ENCODE assay signal across 13 cellular contexts in genomic region chr20:63693079-63693974, GRCh38. TPM values are rescaled to one million over a fixed set of nuclear protein-coding genes. Genes with fewer than 3 reads are reported as not detected.
DNase-seq lines count a peak whose midpoint lies in the region; ATAC-seq and TF ChIP-seq lines count a peak whose summit lies in the region.
"Had no signal": no experiment of that assay in that cellular context is flagged by ENCODE, and none has a peak within 500 bp of the region (broad histone marks: within the 10 kb centered on the region; RNA-seq: fewer than 3 reads in every experiment).

No MANE protein-coding gene starts in this region.

- no peaks in the 10 kb centered on the region for H3K9me2 ChIP-seq in SK-N-SH

- H3K9me3 ChIP-seq in SK-N-MC (ENCODE audit: low read depth, low read length) (no peaks in the 10 kb centered on the region), SK-N-SH (no peaks in the 10 kb centered on the region)
- H3K9me3 ChIP-seq: gastrocnemius medialis, right lobe of liver had no signal

- H3K4me3 Mint-ChIP-seq in Calu3 (ENCODE audit: low read depth, unreplicated experiment) (peak overlapping the region; percentile 41), neural crest cell (peak overlapping the region; percentile 62)
- H3K4me3 Mint-ChIP-seq in dendritic cell treated with granulocyte-macrophage colony-stimulating factor and Interleukin-4, amounts not matched to agents 40 ng/mL and 50 ng/mL, for 4 days, result no peak overlapping the region

- TF ChIP-seq EP300 in SK-N-SH (IDR thresholded peaks at IDR 0.05; ENCODE audit: borderline replicate concordance in 1 of 2, low read depth in 1 of 2, low read length in 1 of 2), result no peak

- H4K20me1 ChIP-seq in SK-N-SH (ENCODE audit: insufficient read depth), result no peaks in the 10 kb centered on the region

- no TSS peak for BruUV-seq in Calu3 (replicated peaks; lab: Mats Ljungman, UMichigan)

- H3K36me3 ChIP-seq in SK-N-MC (ENCODE audit: insufficient read depth, low read length), result no peaks in the 10 kb centered on the region
- peaks cover 0 to 9% of the 10 kb centered on the region in 2 experiments for H3K36me3 ChIP-seq in SK-N-SH (replicated peaks in 1 of 2; ENCODE audit: control insufficient read depth in 1 of 2, insufficient read depth in 2 of 2, low read length in 1 of 2)
- H3K36me3 ChIP-seq: right lobe of liver had no signal

- H3K27ac ChIP-seq in SK-N-MC, result 0 out of 2 replicates have a peak overlapping the region, but pooled peaks have one; percentile 13
- H3K27ac ChIP-seq in SK-N-SH (ENCODE audit: low read depth in 2 of 2, low read length in 1 of 2), result no peak overlapping the region
- H3K27ac ChIP-seq: gastrocnemius medialis, right lobe of liver had no signal

- no peak overlapping the region for H2AFZ ChIP-seq in SK-N-SH (ENCODE audit: low read depth)

- POLR2A ChIA-PET in SK-N-SH (lab: Yijun Ruan, JAX), result no interaction called here

- no peak for TF ChIP-seq CTCF in Calu3 (IDR thresholded peaks at IDR 0.05; ENCODE audit: unreplicated experiment)
- no peak for TF ChIP-seq CTCF in neural crest cell (conservative IDR thresholded peaks at IDR 0.05)
- no peak for TF ChIP-seq CTCF in SK-N-SH (IDR thresholded peaks at IDR 0.05)

- peaks cover 5 to 19% of the 10 kb centered on the region in 2 experiments; a peak in 2 of 4 replicates for H3K4me1 ChIP-seq in SK-N-SH (ENCODE audit: control insufficient read depth in 1 of 2, insufficient read depth in 2 of 2, low read depth in 1 of 2, low read length in 1 of 2)

- no peak for TF ChIP-seq RAD21 in SK-N-SH (IDR thresholded peaks at IDR 0.05; ENCODE audit: low read length)

- peaks cover 23% of the 10 kb centered on the region for H3K4me1 Mint-ChIP-seq in Calu3 (ENCODE audit: low read depth, unreplicated experiment)
- H3K4me1 Mint-ChIP-seq in dendritic cell treated with granulocyte-macrophage colony-stimulating factor and Interleukin-4, amounts not matched to agents 40 ng/mL and 50 ng/mL, for 4 days (ENCODE audit: low read depth), result peaks cover 61% of the 10 kb centered on the region
- no peaks in the 10 kb centered on the region for H3K4me1 Mint-ChIP-seq in neural crest cell

- CTCF ChIA-PET in Calu3 (lab: Charles Lee), result interaction anchor here (1.0 to 2.1 kb wide), 2 partner anchors 15 to 155 kb away, joined by 3 to 11 read pairs; partner anchors contain the start of genes ARFRP1, PTK6 and ZGPAT
- CTCF ChIA-PET in SK-N-SH (lab: Yijun Ruan, JAX), result interaction anchor here (1.1 kb wide), 1 partner anchor 83 kb away, joined by 3 read pairs; no protein-coding TSS in a partner anchor

- 72% methylated on average over 4 of the region's 13 CpGs for WGBS in SK-N-SH (ENCODE audit: low lambda C conversion rate)

- intact Hi-C loops in Calu3 (cut with micrococcal nuclease; ENCODE audit: unreplicated experiment), result no loop called here
- intact Hi-C loops in dendritic cell treated with granulocyte-macrophage colony-stimulating factor and Interleukin-4, amounts not matched to agents 40 ng/mL and 50 ng/mL, for 4 days (cut with micrococcal nuclease), result no loop called here

- H3K4me3 ChIP-seq in SK-N-MC (no peak overlapping the region), SK-N-SH (ENCODE audit: low read depth in 2 of 2, low read length in 1 of 2) (no peak overlapping the region)
- H3K4me3 ChIP-seq: gastrocnemius medialis, right lobe of liver had no signal

- no peaks in the 10 kb centered on the region for H3K27me3 Mint-ChIP-seq in Calu3 (ENCODE audit: unreplicated experiment)
- peaks cover 3% of the 10 kb centered on the region for H3K27me3 Mint-ChIP-seq in dendritic cell treated with granulocyte-macrophage colony-stimulating factor and Interleukin-4, amounts not matched to agents 40 ng/mL and 50 ng/mL, for 4 days
- H3K27me3 Mint-ChIP-seq in neural crest cell (ENCODE audit: low read depth), result peaks cover 9% of the 10 kb centered on the region
- H3K27me3 Mint-ChIP-seq: naive B cell had no signal

- H3K4me2 ChIP-seq in SK-N-SH, result no peak overlapping the region

- H3K36me3 Mint-ChIP-seq in Calu3 (ENCODE audit: insufficient read depth, unreplicated experiment), result peaks cover 96% of the 10 kb centered on the region
- peaks cover 97% of the 10 kb centered on the region for H3K36me3 Mint-ChIP-seq in dendritic cell treated with granulocyte-macrophage colony-stimulating factor and Interleukin-4, amounts not matched to agents 40 ng/mL and 50 ng/mL, for 4 days (ENCODE audit: low read depth)
- H3K36me3 Mint-ChIP-seq in neural crest cell (ENCODE audit: low read depth), result peaks cover 5% of the 10 kb centered on the region
- H3K36me3 Mint-ChIP-seq: naive B cell had no signal

- no peaks in the 10 kb centered on the region for H3K27me3 ChIP-seq in SK-N-SH (ENCODE audit: insufficient read depth)
- H3K27me3 ChIP-seq: gastrocnemius medialis, right lobe of liver had no signal

- peak overlapping the region; percentile 91 for H3K27ac Mint-ChIP-seq in Calu3 (ENCODE audit: unreplicated experiment)
- peak overlapping the region; percentile 64 for H3K27ac Mint-ChIP-seq in dendritic cell treated with granulocyte-macrophage colony-stimulating factor and Interleukin-4, amounts not matched to agents 40 ng/mL and 50 ng/mL, for 4 days
- H3K27ac Mint-ChIP-seq in neural crest cell (ENCODE audit: unreplicated experiment), result no peak overlapping the region

- H3K79me2 ChIP-seq in SK-N-SH (ENCODE audit: insufficient read depth), result no peaks in the 10 kb centered on the region

- H3K9me3 Mint-ChIP-seq in Calu3 (ENCODE audit: low read depth, unreplicated experiment), result no peaks in the 10 kb centered on the region
- H3K9me3 Mint-ChIP-seq in dendritic cell treated with granulocyte-macrophage colony-stimulating factor and Interleukin-4, amounts not matched to agents 40 ng/mL and 50 ng/mL, for 4 days, result no peaks in the 10 kb centered on the region
- no peaks in the 10 kb centered on the region for H3K9me3 Mint-ChIP-seq in neural crest cell
- H3K9me3 Mint-ChIP-seq: naive B cell had no signal

- H3K9ac ChIP-seq in SK-N-MC (ENCODE audit: insufficient read length), result no peak overlapping the region
- H3K9ac ChIP-seq in SK-N-SH, result no peak overlapping the region

- DNase-seq in Calu3 (no peak), SK-N-MC (ENCODE audit: low read depth, low spot score) (no peak), neural crest cell (ENCODE audit: low read depth, low spot score) (no peak), NCI-H526 treated with DMSO at 0.1 percent for 48 hours (lab: John Stamatoyannopoulos, UW) (no peak), SK-N-SH (no peak)
- DNase-seq: naive B cell, NCI-H1417 treated with DMSO at 0.1 percent for 48 hours, NCI-H748 treated with DMSO at 0.1 percent for 48 hours had no signal

- no peaks in the 10 kb centered on the region for H3F3A ChIP-seq in SK-N-SH (replicated peaks; ENCODE audit: insufficient read depth)

- ATAC-seq in GM21825 (IDR thresholded peaks at IDR 0.05; ENCODE audit: unreplicated experiment) (no peak), HG03097 (IDR thresholded peaks at IDR 0.05; ENCODE audit: low FRiP score, unreplicated experiment) (no peak)

TF ChIP-seq in SK-N-SH, 30 proteins besides CTCF, POLR2A, EP300 and RAD21 (continues in another document):
- TF ChIP-seq RFX5 (IDR thresholded peaks at IDR 0.05; ENCODE audit: low read length) (no peak), GABPA (IDR thresholded peaks at IDR 0.05; ENCODE audit: low read depth) (no peak), SMC3 (IDR thresholded peaks at IDR 0.05; ENCODE audit: low read depth, low read length) (no peak), GATA2 (CRISPR knock-in tag; IDR thresholded peaks at IDR 0.05) (no peak)

RNA-seq across cellular contexts. Expression of gene TNFRSF6B, which starts 3.1 kb away (rescaled TPM):
- not detected in 2 replicates for total RNA-seq in Calu3 (2022)
- not detected in 2 replicates for total RNA-seq in neural crest cell
- 8.2 and 9.4 TPM in 2 replicates for polyA plus RNA-seq in SK-N-SH (2012; rRNA removed)
- polyA plus RNA-seq in SK-N-SH (2012; cell fraction: cytosol; rRNA removed), result 3.6 and 6.1 TPM in 2 replicates
- 18.3 and 28.9 TPM in 2 replicates for polyA plus RNA-seq in SK-N-SH (2012; cell fraction: nucleus; rRNA removed)

RNA-seq across cellular contexts. Expression of gene ARFRP1, which starts 14.4 kb away (rescaled TPM):
- total RNA-seq in Calu3 (2022) (74.0 and 85.1 TPM in 2 replicates), neural crest cell (41.0 and 42.1 TPM in 2 replicates)
- 65.4 and 72.8 TPM in 2 replicates for polyA plus RNA-seq in SK-N-SH (2012; rRNA removed)
- 47.9 and 57.4 TPM in 2 replicates for polyA plus RNA-seq in SK-N-SH (2012; cell fraction: cytosol; rRNA removed)
- 132 and 145 TPM in 2 replicates for polyA plus RNA-seq in SK-N-SH (2012; cell fraction: nucleus; rRNA removed)

RNA-seq across cellular contexts. Expression of gene ZGPAT, which starts 14.5 kb away (rescaled TPM):
- total RNA-seq in Calu3 (2022), result 47.0 and 48.4 TPM in 2 replicates
- total RNA-seq in neural crest cell, result 31.3 and 32.1 TPM in 2 replicates
- 33.7 and 36.8 TPM in 2 replicates for polyA plus RNA-seq in SK-N-SH (2012; rRNA removed)
- polyA plus RNA-seq in SK-N-SH (2012; cell fraction: cytosol; rRNA removed), result 9.8 and 14.3 TPM in 2 replicates
- polyA plus RNA-seq in SK-N-SH (2012; cell fraction: nucleus; rRNA removed), result 152 and 206 TPM in 2 replicates

RNA-seq across cellular contexts. Expression of gene RTEL1, which starts 35.2 kb away (rescaled TPM):
- total RNA-seq in Calu3 (2022) (39.1 and 39.8 TPM in 2 replicates), neural crest cell (46.7 and 48.4 TPM in 2 replicates)
- polyA plus RNA-seq in SK-N-SH (2012; rRNA removed), result 9.9 and 12.9 TPM in 2 replicates
- 1.5 and 2.4 TPM in 2 replicates for polyA plus RNA-seq in SK-N-SH (2012; cell fraction: cytosol; rRNA removed)
- 82.0 and 145 TPM in 2 replicates for polyA plus RNA-seq in SK-N-SH (2012; cell fraction: nucleus; rRNA removed)

RNA-seq across cellular contexts. Expression of gene STMN3, which starts 40.1 kb away (rescaled TPM):
- total RNA-seq in Calu3 (2022) (2.0 and 2.3 TPM in 2 replicates), neural crest cell (96.4 and 101 TPM in 2 replicates)
- 89.8 and 111 TPM in 2 replicates for polyA plus RNA-seq in SK-N-SH (2012; rRNA removed)
- polyA plus RNA-seq in SK-N-SH (2012; cell fraction: cytosol; rRNA removed), result 58.5 and 83.6 TPM in 2 replicates
- 103 and 122 TPM in 2 replicates for polyA plus RNA-seq in SK-N-SH (2012; cell fraction: nucleus; rRNA removed)
